19 cellular contexts compared by ENCODE assay signal in the genomic region with DNA sequence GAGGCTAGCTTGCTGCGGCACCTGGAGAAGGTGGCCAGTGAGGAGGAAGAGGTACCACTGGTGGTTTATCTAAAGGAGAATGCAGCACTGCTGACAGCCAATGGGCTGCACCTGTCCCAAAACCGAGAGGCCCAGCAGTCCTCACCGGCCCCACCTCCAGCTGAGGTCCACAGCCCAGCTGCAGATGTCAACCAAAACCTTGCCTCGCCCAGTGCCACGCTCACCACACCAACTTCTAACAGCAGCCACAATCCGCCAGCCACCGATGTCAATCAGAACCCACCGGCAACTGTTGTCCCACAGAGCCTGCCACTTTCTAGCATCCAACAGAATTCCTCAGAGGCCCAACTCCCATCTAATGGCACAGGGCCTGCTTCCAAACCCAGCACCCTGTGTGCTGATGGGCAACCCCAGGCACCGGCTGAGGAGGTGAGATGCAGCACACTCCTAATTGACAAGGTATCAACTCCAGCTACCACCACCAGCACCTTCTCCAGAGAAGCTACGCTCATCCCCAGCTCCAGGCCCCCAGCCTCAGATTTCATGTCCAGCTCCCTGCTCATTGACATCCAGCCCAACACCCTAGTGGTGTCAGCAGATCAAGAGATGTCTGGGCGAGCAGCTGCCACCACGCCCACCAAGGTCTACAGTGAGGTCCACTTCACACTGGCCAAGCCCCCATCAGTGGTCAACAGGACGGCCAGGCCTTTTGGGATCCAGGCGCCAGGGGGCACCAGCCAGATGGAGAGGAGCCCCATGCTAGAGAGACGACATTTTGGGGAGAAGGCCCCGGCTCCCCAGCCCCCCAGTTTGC. TPM values are rescaled to one million over a fixed set of nuclear protein-coding genes. Genes with fewer than 3 reads are reported as not detected.
DNase-seq lines count a peak whose midpoint lies in the region; ATAC-seq and TF ChIP-seq lines count a peak whose summit lies in the region.
"Had no signal": no experiment of that assay in that cellular context is flagged by ENCODE, and none has a peak within 500 bp of the region (broad histone marks: within the 10 kb centered on the region; RNA-seq: fewer than 3 reads in every experiment).

No MANE protein-coding gene starts in this region.

- H3K27ac ChIP-seq in spleen (peak overlapping the region in 5 of 8 donors; percentile 36 to 66 (median 61)), PC-9 (no peak overlapping the region)
- H3K27ac ChIP-seq: brain microvascular endothelial cell, hepatocyte had no signal

- H4K20me1 ChIP-seq in PC-9 (ENCODE audit: insufficient read depth): no peaks in the 10 kb centered on the region

- no peak for ATAC-seq in GM21390 (IDR thresholded peaks at IDR 0.05; ENCODE audit: unreplicated experiment)
- no peak for ATAC-seq in GM21423 (IDR thresholded peaks at IDR 0.05; ENCODE audit: unreplicated experiment)
- ATAC-seq: activated CD4-positive, CD25-positive, alpha-beta regulatory T cell treated with anti-CD3 and anti-CD28 coated beads, Interleukin-2, amount 50 U/mL, for 24 hours; activated T-cell treated with anti-CD3 and anti-CD28 coated beads, Interleukin-2, amount 50 U/mL, for 4 hours; naive thymus-derived CD4-positive, alpha-beta T cell; stimulated activated naive CD8-positive, alpha-beta T cell treated with anti-CD3 and anti-CD28 coated beads, Interleukin-15, amount 100 ng/mL, for 72 hours had no signal

- intact Hi-C loops in spleen (cut with DNase I; ENCODE audit: low total_unique reads): no loop called here
- intact Hi-C loops in PC-9 (cut with micrococcal nuclease; ENCODE audit: unreplicated experiment): no loop called here

- peak overlapping the region in 3 of 5 experiments; percentile 75 to 79 (median 75) for H3K27ac Mint-ChIP-seq in brain
- H3K27ac Mint-ChIP-seq: activated naive CD8-positive, alpha-beta T cell had no signal

- CTCF ChIA-PET in PC-9 (lab: Charles Lee): no interaction called here

- 86 to 92% (median 91%) methylated on average over 13 to 16 of the region's 16 CpGs for WGBS in spleen, 5 donors

- no peaks in the 10 kb centered on the region for H3K79me2 ChIP-seq in PC-9 (ENCODE audit: low read depth)

- peaks cover 0 to 3% (median 0%) of the 10 kb centered on the region in 5 experiments for H3K9me3 Mint-ChIP-seq in brain
- H3K9me3 Mint-ChIP-seq: activated T-cell treated with anti-CD3 and anti-CD28 coated beads, Interleukin-2, amount 50 U/mL, for 4 hours; naive thymus-derived CD4-positive, alpha-beta T cell; stimulated activated naive CD8-positive, alpha-beta T cell treated with anti-CD3 and anti-CD28 coated beads, Interleukin-15, amount 100 ng/mL, for 72 hours had no signal

- no TSS peak for BruUV-seq in PC-9 (replicated peaks; lab: Mats Ljungman, UMichigan)

- DNase-seq in LHCN-M2 (ENCODE audit: low read depth) (peak; percentile 42), myocyte (ENCODE audit: low read depth) (peak; percentile 95), spleen (no peak), retina (no peak), PC-9 (no peak)
- DNase-seq: activated T-cell treated with anti-CD3 and anti-CD28 coated beads, Interleukin-2, amount 50 U/mL, for 4 hours; brain microvascular endothelial cell; naive thymus-derived CD4-positive, alpha-beta T cell; NCI-H1105; NCI-H2029 treated with DMSO at 0.1 percent for 48 hours; stimulated activated CD4-positive, alpha-beta T cell treated with anti-CD3 and anti-CD28 coated beads, Interleukin-4, amount 100 ng/mL, for 24 hours; stimulated activated naive CD8-positive, alpha-beta T cell treated with anti-CD3 and anti-CD28 coated beads, Interleukin-15, amount 100 ng/mL, for 72 hours had no signal

- H3K36me3 Mint-ChIP-seq in brain: peaks cover 6% of the 10 kb centered on the region
- H3K36me3 Mint-ChIP-seq: activated naive CD8-positive, alpha-beta T cell; naive thymus-derived CD4-positive, alpha-beta T cell had no signal

- no peaks in the 10 kb centered on the region for H3K9me2 ChIP-seq in PC-9 (ENCODE audit: insufficient read depth)

- H3K4me1 Mint-ChIP-seq in brain: peaks cover 75% of the 10 kb centered on the region

- POLR2A ChIA-PET in PC-9 (lab: Charles Lee; ENCODE audit: unreplicated experiment): no interaction called here

- H3K4me1 ChIP-seq in spleen: peaks cover 16 to 100% (median 62%) of the 10 kb centered on the region in 6 donors
- peaks cover 26% of the 10 kb centered on the region for H3K4me1 ChIP-seq in PC-9 (replicated peaks; ENCODE audit: insufficient read depth)

- H3K27me3 Mint-ChIP-seq in brain: peaks cover 3% of the 10 kb centered on the region
- H3K27me3 Mint-ChIP-seq: activated naive CD8-positive, alpha-beta T cell had no signal

- peaks cover 6% of the 10 kb centered on the region; the same call in 1 of the 2 replicates for H3F3A ChIP-seq in PC-9 (ENCODE audit: insufficient read depth, low read depth)

- no peak overlapping the region for H3K4me3 ChIP-seq in spleen
- H3K4me3 ChIP-seq in PC-9: no peak overlapping the region
- H3K4me3 ChIP-seq: BLaER1, hepatocyte had no signal

- H3K4me3 Mint-ChIP-seq in brain: no peak overlapping the region
- H3K4me3 Mint-ChIP-seq: activated naive CD8-positive, alpha-beta T cell; activated T-cell treated with anti-CD3 and anti-CD28 coated beads, Interleukin-2, amount 50 U/mL, for 4 hours; naive thymus-derived CD4-positive, alpha-beta T cell; stimulated activated naive CD8-positive, alpha-beta T cell treated with anti-CD3 and anti-CD28 coated beads, Interleukin-15, amount 100 ng/mL, for 72 hours had no signal

- H2AFZ ChIP-seq in PC-9: no peak overlapping the region
- H2AFZ ChIP-seq: hepatocyte had no signal

- H3K27me3 ChIP-seq in spleen (replicated peaks in 1 of 7) (no peaks in the 10 kb centered on the region), PC-9 (ENCODE audit: insufficient read depth, low read depth) (no peaks in the 10 kb centered on the region)
- H3K27me3 ChIP-seq: BLaER1, brain microvascular endothelial cell, hepatocyte had no signal

- H3K4me2 ChIP-seq in PC-9: no peak overlapping the region
- H3K4me2 ChIP-seq: hepatocyte had no signal

- no peak for TF ChIP-seq POLR2A in spleen (IDR thresholded peaks at IDR 0.05)

- TF ChIP-seq CTCF in brain (conservative IDR thresholded peaks at IDR 0.05) (no peak), spleen (IDR thresholded peaks at IDR 0.05 in 8 of 11, conservative IDR thresholded peaks at IDR 0.05 in 3 of 11) (no peak), PC-9 (conservative IDR thresholded peaks at IDR 0.05) (no peak)

- H3K36me3 ChIP-seq in spleen: peaks cover 0 to 57% (median 22%) of the 10 kb centered on the region in 6 donors
- no peaks in the 10 kb centered on the region for H3K36me3 ChIP-seq in PC-9 (ENCODE audit: low read depth)

- no peaks in the 10 kb centered on the region for H3K9me3 ChIP-seq in spleen
- H3K9me3 ChIP-seq in PC-9 (ENCODE audit: insufficient read depth, low read depth): no peaks in the 10 kb centered on the region
- H3K9me3 ChIP-seq: BLaER1 had no signal

RNA-seq across cellular contexts. Expression of gene SYNPO, which starts 8.0 kb away (rescaled TPM):
- 1.5 and 1.9 TPM in 2 replicates for total RNA-seq in LHCN-M2 (2014; rRNA removed)
- polyA plus RNA-seq in LHCN-M2 (2012): 16.1 TPM
- polyA plus RNA-seq in brain (ENCODE audit: insufficient read depth, low read depth, low replicate concordance): 50.7 TPM
- total RNA-seq in myocyte: 7.8 and 8.1 TPM in 2 replicates
- 80.0 TPM for polyA plus RNA-seq in myocyte (2012)
- 100 to 1,000 TPM in 2 of 7 donors, 10 to 100 TPM in 5; 38.9 to 133 (median 68.9) TPM for total RNA-seq in spleen
- polyA plus RNA-seq in spleen: 10 to 100 TPM in 1 of 3 donors, 1 to 10 TPM in 2; 6.9 to 28.0 (median 9.3) TPM
- total RNA-seq in PC-9 (2021): 1.8 and 2.0 TPM in 2 replicates
- polyA plus RNA-seq: naive thymus-derived CD4-positive, alpha-beta T cell had no signal

RNA-seq across cellular contexts. Expression of gene MYOZ3, which starts 12.6 kb away (rescaled TPM):
- under 0.01 and 0.06 TPM in 2 replicates for total RNA-seq in LHCN-M2 (2014; rRNA removed)
- polyA plus RNA-seq in LHCN-M2 (2012): 0.16 TPM
- 0.24 TPM for polyA plus RNA-seq in brain (ENCODE audit: insufficient read depth, low read depth, low replicate concordance)
- 0.16 and 0.40 TPM in 2 replicates for total RNA-seq in myocyte
- 0.14 TPM for polyA plus RNA-seq in myocyte (2012)
- 1 to 10 TPM in 3 of 7 donors, under 1 TPM in 3, not detected in 1; 0.26 to 1.2 (median 0.81) TPM for total RNA-seq in spleen
- polyA plus RNA-seq in spleen: under 1 TPM; 0.04 to 0.32 (median 0.14) TPM
- 0.25 TPM in 1 of 2 replicates, not detected in the other for total RNA-seq in PC-9 (2021)
- total RNA-seq: naive thymus-derived CD4-positive, alpha-beta T cell had no signal

RNA-seq across cellular contexts. Expression of gene RBM22, which starts 52.4 kb away (rescaled TPM):
- total RNA-seq in LHCN-M2 (2014; rRNA removed) (30.5 and 35.6 TPM in 2 replicates), myocyte (35.0 and 40.9 TPM in 2 replicates), spleen (10 to 100 TPM; 52.3 to 66.9 (median 59.6) TPM), PC-9 (2021) (49.7 and 57.3 TPM in 2 replicates)
- 25.8 TPM for polyA plus RNA-seq in LHCN-M2 (2012)
- polyA plus RNA-seq in brain (ENCODE audit: insufficient read depth, low read depth, low replicate concordance) (52.7 TPM), spleen (10 to 100 TPM; 31.4 to 47.3 (median 45.3) TPM)
- polyA plus RNA-seq in myocyte (2012): 33.2 TPM

Comparison
In these comparisons a context has a peak if more than half of its experiments do, and no peak if none do; other contexts are left out.
1. DNase-seq: peak in LHCN-M2 (single experiment) and myocyte (single experiment); none in spleen (single experiment), retina (single experiment) and PC-9 (0 of 2).